Comparison of ENCODE assay signal across 8 cellular contexts in the genomic region with DNA sequence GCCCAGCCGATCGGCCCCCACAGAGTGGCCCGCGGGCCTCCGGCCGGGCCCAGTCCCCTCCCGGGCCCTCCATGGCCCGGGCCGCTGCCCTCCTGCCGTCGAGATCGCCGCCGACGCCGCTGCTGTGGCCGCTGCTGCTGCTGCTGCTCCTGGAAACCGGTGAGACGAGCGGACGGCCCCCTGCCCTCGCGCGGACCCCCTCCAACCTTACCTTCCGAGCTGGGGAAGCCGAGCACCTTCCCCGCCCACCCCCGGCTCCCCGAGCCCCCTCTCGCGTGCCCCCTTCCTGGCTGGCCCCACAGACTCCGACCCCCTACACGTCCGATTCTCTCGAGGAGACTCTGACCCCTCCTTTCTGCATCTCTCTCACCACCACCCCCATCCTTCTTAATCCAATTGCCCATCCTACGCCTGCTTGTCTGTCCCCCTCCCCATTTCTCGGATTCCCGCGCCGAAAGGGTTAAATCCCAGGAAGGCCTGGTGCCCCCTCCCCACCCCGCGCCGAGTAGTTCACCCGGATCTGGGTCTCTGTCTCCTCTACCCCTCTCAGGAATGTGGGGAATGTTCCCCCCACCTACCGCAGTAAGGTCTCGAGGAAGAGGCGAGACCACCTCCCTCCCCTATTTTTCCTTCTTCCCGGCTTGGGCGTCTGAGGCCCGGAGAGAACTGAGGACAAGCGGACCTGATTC. TPM values are rescaled to one million over a fixed set of nuclear protein-coding genes. Genes with fewer than 3 reads are reported as not detected.
DNase-seq lines count a peak whose midpoint lies in the region; ATAC-seq and TF ChIP-seq lines count a peak whose summit lies in the region.

No MANE protein-coding gene starts in this region.

- CTCF ChIA-PET in BJ (lab: Yijun Ruan, JAX), result interaction anchor here (0.8 to 4.2 kb wide), 10 partner anchors 12 to 275 kb away, joined by 3 to 30 read pairs (median 6); no protein-coding TSS in a partner anchor

- no peak for DNase-seq in BJ (ENCODE audit: low read depth)
- no peak for DNase-seq in Jurkat, Clone E6-1 (ENCODE audit: low read depth, low spot score)
- peak; percentile 23 to 48 for DNase-seq in cardiac fibroblast (ENCODE audit: low read depth in 2 of 2)
- no peak for DNase-seq in lung (ENCODE audit: low spot score)
- no peak for DNase-seq in vagina (ENCODE audit: extremely low spot score in 2 of 2)
- no peak for DNase-seq in SHP77 treated with DMSO at 0.1 percent for 48 hours (lab: John Stamatoyannopoulos, UW)

- H3K9me3 ChIP-seq in lung (ENCODE audit: control insufficient read depth in 2 of 2, insufficient read depth in 1 of 2, low read length in 1 of 2) (no peaks in the 10 kb centered on the region), vagina (no peaks in the 10 kb centered on the region)

- peak overlapping the region; percentile 95 to 96 for H3K27ac ChIP-seq in lung (ENCODE audit: low read depth in 1 of 2, low read length in 1 of 2)
- H3K27ac ChIP-seq in vagina, result peak overlapping the region; percentile 94

- WGBS in lung, 2 donors, result 0 to 1% methylated on average over 43 to 51 of the region's 51 CpGs

- H3K4me3 ChIP-seq in BJ (ENCODE audit: low read depth, low read length) (peak overlapping the region; percentile 69), cardiac fibroblast (replicated peaks in 1 of 2; ENCODE audit: low read depth in 2 of 2, low read length in 2 of 2) (peak overlapping the region; percentile 69 to 85), lung (peak overlapping the region; percentile 84), vagina (peak overlapping the region; percentile 90 to 97)
- H3K4me3 ChIP-seq in Jurkat, Clone E6-1 (ENCODE audit: low read length), result peak overlapping the region; percentile 53

- no peak for TF ChIP-seq CTCF in BJ (IDR thresholded peaks at IDR 0.05; ENCODE audit: insufficient read depth, low read depth, low read length)
- no peak for TF ChIP-seq CTCF in cardiac fibroblast (IDR thresholded peaks at IDR 0.05; ENCODE audit: low read depth, low read length)
- no peak for TF ChIP-seq CTCF in lung (IDR thresholded peaks at IDR 0.05; ENCODE audit: control extremely low read depth, extremely low read depth)
- no peak for TF ChIP-seq CTCF in vagina (IDR thresholded peaks at IDR 0.05)

- H3K4me1 ChIP-seq in lung (ENCODE audit: control insufficient read depth in 2 of 2, insufficient read depth in 2 of 2, low read length in 2 of 2) (peaks cover 6 to 12% of the 10 kb centered on the region in 2 donors), vagina (peaks cover 58% of the 10 kb centered on the region)

- ATAC-seq in lung (ENCODE audit: insufficient read depth, low FRiP score) (no peak), HG02588 (IDR thresholded peaks at IDR 0.05; ENCODE audit: unreplicated experiment) (no peak), HG03039 (IDR thresholded peaks at IDR 0.05; ENCODE audit: unreplicated experiment) (no peak)

- POLR2A ChIA-PET in BJ (lab: Charles Lee), result no interaction called here

- H3K27me3 ChIP-seq in BJ (ENCODE audit: control insufficient read depth, insufficient read depth, low read length), result no peaks in the 10 kb centered on the region
- H3K27me3 ChIP-seq in lung (ENCODE audit: control insufficient read depth, insufficient read depth), result no peaks in the 10 kb centered on the region
- no peaks in the 10 kb centered on the region for H3K27me3 ChIP-seq in vagina

- H3K36me3 ChIP-seq in BJ (ENCODE audit: control insufficient read depth, insufficient read depth, low read length) (peaks cover 2% of the 10 kb centered on the region), lung (ENCODE audit: control insufficient read depth in 2 of 2, insufficient read depth in 2 of 2, low read length in 2 of 2) (no peaks in the 10 kb centered on the region), vagina (no peaks in the 10 kb centered on the region)

- TF ChIP-seq POLR2A in vagina (IDR thresholded peaks at IDR 0.05), result no peak

- intact Hi-C loops in vagina (cut with DNase I), result loop anchor here (10.0 kb wide), 1 partner anchor 122 kb away; no protein-coding TSS in a partner anchor

RNA-seq across cellular contexts. Expression of a gene that starts 0.5 kb away (rescaled TPM):
- 80.6 and 107 TPM in 2 replicates for polyA plus RNA-seq in BJ (2011; rRNA removed)
- 65.1 and 92.0 TPM in 2 replicates for polyA minus RNA-seq in BJ (2011; rRNA and poly(A)+ RNA removed)
- 7.4 TPM for polyA plus RNA-seq in Jurkat, Clone E6-1 (2012; ENCODE audit: insufficient read depth, insufficient read length)
- 100 to 1,000 TPM in 1 of 2 donors, 10 to 100 TPM in 1; 90.4 to 117 TPM for total RNA-seq in lung
- polyA plus RNA-seq in lung, result 10 to 100 TPM; 76.9 to 97.6 TPM
- total RNA-seq in vagina, result 72.9 TPM

RNA-seq across cellular contexts. Expression of a gene that starts 37.7 kb away (rescaled TPM):
- 4.7 and 8.9 TPM in 2 replicates for polyA plus RNA-seq in BJ (2011; rRNA removed)
- polyA minus RNA-seq in BJ (2011; rRNA and poly(A)+ RNA removed), result 2.1 and 6.3 TPM in 2 replicates
- not detected for polyA plus RNA-seq in Jurkat, Clone E6-1 (2012; ENCODE audit: insufficient read depth, insufficient read length)
- total RNA-seq in lung, result 100 to 1,000 TPM; 168 to 225 TPM
- 100 to 1,000 TPM in 1 of 2 donors, 10 to 100 TPM in 1; 59.2 to 202 TPM for polyA plus RNA-seq in lung
- total RNA-seq in vagina, result 57.2 TPM

RNA-seq across cellular contexts. Expression of a gene that starts 44.5 kb away (rescaled TPM):
- polyA plus RNA-seq in BJ (2011; rRNA removed) (27.7 and 46.8 TPM in 2 replicates), lung (10 to 100 TPM; 55.0 to 69.4 TPM)
- polyA minus RNA-seq in BJ (2011; rRNA and poly(A)+ RNA removed), result 27.2 and 33.4 TPM in 2 replicates
- polyA plus RNA-seq in Jurkat, Clone E6-1 (2012; ENCODE audit: insufficient read depth, insufficient read length), result 137 TPM
- total RNA-seq in lung (10 to 100 TPM; 17.6 to 76.8 TPM), vagina (31.4 TPM)

RNA-seq across cellular contexts. Expression of a gene that starts 59.0 kb away (rescaled TPM):
- polyA plus RNA-seq in BJ (2011; rRNA removed) (2.8 and 3.6 TPM in 2 replicates), lung (1,000 to 10,000 TPM in 1 of 2 donors, 100 to 1,000 TPM in 1; 235 to 1,011 TPM)
- polyA minus RNA-seq in BJ (2011; rRNA and poly(A)+ RNA removed), result not detected in 2 replicates
- polyA plus RNA-seq in Jurkat, Clone E6-1 (2012; ENCODE audit: insufficient read depth, insufficient read length), result 1.2 TPM
- total RNA-seq in lung (100 to 1,000 TPM in 1 of 2 donors, 10 to 100 TPM in 1; 80.8 to 177 TPM), vagina (170 TPM)

Comparison
In these comparisons a context has a peak if more than half of its experiments do, and no peak if none do; other contexts are left out.
1. DNase-seq: peak in cardiac fibroblast (2 of 2); none in BJ (single experiment), Jurkat, Clone E6-1 (single experiment), lung (single experiment), vagina (0 of 2) and SHP77 treated with DMSO at 0.1 percent for 48 hours (single experiment).
2. Peak in every context shown above with its lines, with median percentiles within 50 percentile points of each other: H3K4me3 ChIP-seq.